ENCODE assay signal across 12 cellular contexts in genomic region chr3:101854608-101855304, GRCh38. TPM values are rescaled to one million over a fixed set of nuclear protein-coding genes. Genes with fewer than 3 reads are reported as not detected.
DNase-seq lines count a peak whose midpoint lies in the region; ATAC-seq, FAIRE-seq and TF ChIP-seq lines count a peak whose summit lies in the region.
"Had no signal": no experiment of that assay in that cellular context is flagged by ENCODE, and none has a peak within 500 bp of the region (broad histone marks: within the 10 kb centered on the region; RNA-seq: fewer than 3 reads in every experiment).

No MANE protein-coding gene starts in this region.

- H3K9me3 ChIP-seq in esophagus (ENCODE audit: control insufficient read depth in 2 of 2, insufficient read depth in 1 of 2, low read depth in 1 of 2, low read length in 1 of 2) (no peaks in the 10 kb centered on the region), sigmoid colon (no peaks in the 10 kb centered on the region)

- H3K27me3 Mint-ChIP-seq in WTC11 (ENCODE audit: low read depth), result no peaks in the 10 kb centered on the region

- H3K4me1 ChIP-seq in esophagus (ENCODE audit: control insufficient read depth in 2 of 2, insufficient read depth in 2 of 2, low read length in 1 of 2) (peaks cover 2 to 11% of the 10 kb centered on the region in 2 donors), sigmoid colon (peaks cover 0 to 30% (median 19%) of the 10 kb centered on the region in 4 donors)

- H3K27ac ChIP-seq in esophagus (ENCODE audit: low read depth in 2 of 2, low read length in 1 of 2) (peak overlapping the region; percentile 78 to 81), sigmoid colon (peak overlapping the region in 3 of 4 donors; percentile 21 to 98 (median 23))

- CTCF ChIA-PET in WTC11 (lab: Charles Lee), result no interaction called here

- peak; percentile 74 for DNase-seq in Caki2 (ENCODE audit: low read depth)
- DNase-seq in RCC 7860 (ENCODE audit: low spot score), result peak; percentile 60
- DNase-seq in sigmoid colon, result no peak
- no peak for DNase-seq in hippocampal formation (lab: John Stamatoyannopoulos, UW)
- no peak for DNase-seq in WTC11 (ENCODE audit: low spot score)
- DNase-seq in posterior vena cava (ENCODE audit: low spot score), result no peak
- DNase-seq: caudate nucleus; DMS 273 treated with DMSO at 0.1 percent for 48 hours; NCI-H146; NK-92 treated with Interleukin-12 subunit alpha and Interleukin-12 subunit beta, amount 100 ng/mL, for 24 hours had no signal

- no peak overlapping the region for H3K4me3 Mint-ChIP-seq in WTC11

- intact Hi-C loops in sigmoid colon (cut with DNase I) (loop anchor here (5.0 kb wide), 1 partner anchor 373 kb away; no protein-coding TSS in a partner anchor), posterior vena cava (cut with DNase I) (loop anchor here in 1 of 2 donors (10.0 kb wide), 1 partner anchor 230 kb away; no protein-coding TSS in a partner anchor)

- H3K9me3 Mint-ChIP-seq in WTC11, result no peaks in the 10 kb centered on the region

- POLR2A ChIA-PET in WTC11 (lab: Charles Lee), result no interaction called here

- peak overlapping the region in 1 of 2 donors; percentile 28 for H3K4me3 ChIP-seq in esophagus (ENCODE audit: low read depth in 1 of 2, low read length in 2 of 2)
- H3K4me3 ChIP-seq in sigmoid colon, result peak overlapping the region in 1 of 4 donors; percentile 93

- peaks cover 14 to 27% of the 10 kb centered on the region in 2 donors for H3K36me3 ChIP-seq in esophagus (ENCODE audit: control insufficient read depth in 2 of 2, insufficient read depth in 2 of 2, low read length in 1 of 2)
- H3K36me3 ChIP-seq in sigmoid colon, result peaks cover 64 to 80% (median 68%) of the 10 kb centered on the region in 4 donors

- peaks cover 81% of the 10 kb centered on the region for H3K36me3 Mint-ChIP-seq in WTC11

- no peaks in the 10 kb centered on the region for H3K27me3 ChIP-seq in esophagus (ENCODE audit: control insufficient read depth in 1 of 2, insufficient read depth in 2 of 2, low read length in 2 of 2)
- no peaks in the 10 kb centered on the region for H3K27me3 ChIP-seq in sigmoid colon

- peaks cover 12% of the 10 kb centered on the region for H3K4me1 Mint-ChIP-seq in WTC11

- in situ Hi-C loops in Caki2 (cut with HindIII; ENCODE audit: low pct_unique_long_range_greater_than_20kb, low sequenced_read_pairs), result loop anchor here (25.0 kb wide), 1 partner anchor 308 kb away; no protein-coding TSS in a partner anchor

- WGBS in esophagus, 2 donors, result 77 to 84% methylated on average over 2 of the region's 2 CpGs
- WGBS in sigmoid colon, 2 donors, result 23 to 83% methylated on average over 2 of the region's 2 CpGs

- TF ChIP-seq EP300 in sigmoid colon (IDR thresholded peaks at IDR 0.05), result no peak

- no peak overlapping the region for H3K27ac Mint-ChIP-seq in WTC11

- no peak for TF ChIP-seq CTCF in sigmoid colon (IDR thresholded peaks at IDR 0.05)
- TF ChIP-seq CTCF in WTC11 (IDR thresholded peaks at IDR 0.05), result no peak

- TF ChIP-seq POLR2A in sigmoid colon (IDR thresholded peaks at IDR 0.05), result no peak

- peak; percentile 84 for FAIRE-seq in RCC 7860 (lab: Jason Lieb, UNC)
- FAIRE-seq: GM12891 had no signal

- ATAC-seq in WTC11, result no peak

TF ChIP-seq in WTC11, 78 proteins besides CTCF, POLR2A, EP300 and RAD21:
- TF ChIP-seq SP1 (CRISPR knock-in tag; conservative IDR thresholded peaks at IDR 0.05) (no peak), ZNF219 (CRISPR knock-in tag; IDR thresholded peaks at IDR 0.05; ENCODE audit: borderline replicate concordance) (no peak), ZBTB21 (CRISPR knock-in tag; IDR thresholded peaks at IDR 0.05; ENCODE audit: borderline replicate concordance) (no peak), ZNF532 (CRISPR knock-in tag; IDR thresholded peaks at IDR 0.05; ENCODE audit: borderline replicate concordance) (no peak), TEAD4 (CRISPR knock-in tag; IDR thresholded peaks at IDR 0.05) (no peak), ELF4 (CRISPR knock-in tag; IDR thresholded peaks at IDR 0.05; ENCODE audit: low read depth) (no peak), CREB1 (CRISPR knock-in tag; IDR thresholded peaks at IDR 0.05) (no peak), TCF7 (CRISPR knock-in tag; IDR thresholded peaks at IDR 0.05; ENCODE audit: low read depth) (no peak), TEAD1 (CRISPR knock-in tag; IDR thresholded peaks at IDR 0.05) (no peak)

RNA-seq across cellular contexts. Expression of gene NFKBIZ, which starts 5.4 kb away (rescaled TPM):
- total RNA-seq in Caki2 (2014; rRNA removed; shearing (Covaris generic); ENCODE audit: low replicate concordance), result 45.4 and 53.5 TPM in 2 replicates
- polyA plus RNA-seq in esophagus, result 10 to 100 TPM; 14.4 to 30.3 TPM
- 100 to 1,000 TPM in 1 of 4 donors, 10 to 100 TPM in 3; 49.9 to 121 (median 58.1) TPM for total RNA-seq in sigmoid colon
- polyA plus RNA-seq in sigmoid colon, result 10 to 100 TPM in 2 of 3 donors, 1 to 10 TPM in 1; 4.2 to 55.0 (median 14.3) TPM
- total RNA-seq in WTC11 (2021), result 15.1 to 17.9 TPM (median 16.9 TPM) in 3 replicates
- 100 to 1,000 TPM in 1 of 2 donors, 10 to 100 TPM in 1; 77.4 to 103 TPM for total RNA-seq in posterior vena cava

Comparison
In these comparisons a context has a peak if more than half of its experiments do, and no peak if none do; other contexts are left out.
1. DNase-seq: peak in Caki2 (single experiment) and RCC 7860 (single experiment); none in sigmoid colon (single experiment), hippocampal formation (0 of 2), WTC11 (single experiment) and posterior vena cava (single experiment).